In the genomic region with DNA sequence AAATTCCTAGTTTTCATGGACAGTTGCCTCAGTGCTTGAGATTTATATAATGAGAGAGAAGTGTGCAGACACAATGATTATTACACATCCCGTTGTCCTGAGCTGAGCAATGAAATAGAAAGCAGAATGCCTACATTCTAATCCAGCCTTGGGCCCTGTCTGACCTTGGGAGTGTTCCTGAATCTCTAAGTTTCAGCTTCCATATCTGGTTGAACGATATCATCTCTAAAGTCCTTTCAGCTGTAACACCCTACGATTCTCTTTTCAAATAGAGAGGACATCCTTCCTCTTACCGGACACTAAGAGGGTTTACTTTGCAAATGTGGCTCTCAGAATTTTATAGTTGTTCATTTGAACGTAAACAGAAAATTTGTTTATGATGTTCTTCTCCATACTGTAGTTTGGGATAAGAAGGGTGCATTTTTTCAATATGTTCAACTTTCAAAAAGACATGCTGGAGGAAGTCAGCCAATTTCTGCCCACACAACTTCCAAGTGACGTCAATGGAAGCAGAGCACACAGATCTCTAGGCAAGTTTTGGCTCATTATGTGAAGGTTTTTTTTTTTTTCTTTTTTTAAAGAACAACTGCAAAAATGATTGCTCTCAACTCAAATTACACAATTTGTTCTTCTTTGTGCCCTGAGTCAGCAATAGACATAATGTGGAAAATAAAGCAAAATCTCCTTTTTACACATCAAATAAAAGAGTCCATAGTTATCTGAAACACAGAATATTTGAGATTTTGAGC, we compare ENCODE assay signal across 10 cellular contexts. TPM values are rescaled to one million over a fixed set of nuclear protein-coding genes. Genes with fewer than 3 reads are reported as not detected.
DNase-seq lines count a peak whose midpoint lies in the region; ATAC-seq and TF ChIP-seq lines count a peak whose summit lies in the region.
"Had no signal": no experiment of that assay in that cellular context is flagged by ENCODE, and none has a peak within 500 bp of the region (broad histone marks: within the 10 kb centered on the region; RNA-seq: fewer than 3 reads in every experiment).

No MANE protein-coding gene starts in this region.

- H3K9me3 ChIP-seq in fibroblast of lung (ENCODE audit: control insufficient read depth, insufficient read depth, low read depth, low read length) = no peaks in the 10 kb centered on the region

- no peak overlapping the region for H3K9ac ChIP-seq in fibroblast of lung (ENCODE audit: insufficient read depth, low read length)

- H3K79me2 ChIP-seq in ACC112 (ENCODE audit: control insufficient read depth, insufficient read depth, low read length, unreplicated experiment) (no peaks in the 10 kb centered on the region), fibroblast of lung (ENCODE audit: control insufficient read depth, insufficient read depth, low read length) (no peaks in the 10 kb centered on the region)

- H3K4me2 ChIP-seq in fibroblast of lung (ENCODE audit: extremely low read depth, insufficient read depth, low read length) = peak overlapping the region; percentile 73

- H3K27me3 ChIP-seq in ACC112 (ENCODE audit: insufficient read depth, low read length) (no peaks in the 10 kb centered on the region), fibroblast of lung (ENCODE audit: control insufficient read depth, insufficient read depth, low read length) (no peaks in the 10 kb centered on the region)

- TF ChIP-seq CTCF in fibroblast of lung (conservative IDR thresholded peaks at IDR 0.05 in 1 of 2, IDR thresholded peaks at IDR 0.05 in 1 of 2; ENCODE audit: low read depth in 1 of 2, low read length in 2 of 2) = no peak

- no peaks in the 10 kb centered on the region for H3K36me3 ChIP-seq in ACC112 (ENCODE audit: insufficient read depth, low read length)
- H3K36me3 ChIP-seq in fibroblast of lung (ENCODE audit: control insufficient read depth, insufficient read depth, low read length) = no peaks in the 10 kb centered on the region

- DNase-seq in RPMI7951 (ENCODE audit: low read depth) (peak; percentile 81), fibroblast of lung (ENCODE audit: low read depth in 2 of 2) (peak; percentile 93 to 98), non-pigmented ciliary epithelial cell (ENCODE audit: low read depth) (peak; percentile 81), NOMO-1 (lab: John Stamatoyannopoulos, UW; ENCODE audit: unreplicated experiment in 2 of 2) (no peak)
- DNase-seq: activated naive CD4-positive, alpha-beta T cell; NCI-H1092 had no signal

- peak overlapping the region; percentile 87 for H2AFZ ChIP-seq in ACC112 (ENCODE audit: low read length, unreplicated experiment)
- H2AFZ ChIP-seq in fibroblast of lung (ENCODE audit: low read length) = peak overlapping the region; percentile 30

- H3K27ac ChIP-seq in ACC112 (ENCODE audit: low read depth, low read length) = peak overlapping the region; percentile 89
- peak overlapping the region; percentile 18 for H3K27ac ChIP-seq in fibroblast of lung (ENCODE audit: insufficient read depth, low read length)

- ATAC-seq in GM19328 (IDR thresholded peaks at IDR 0.05; ENCODE audit: unreplicated experiment) (no peak), GM21576 (IDR thresholded peaks at IDR 0.05; ENCODE audit: unreplicated experiment) (no peak), HG02642 (IDR thresholded peaks at IDR 0.05; ENCODE audit: poor library complexity, unreplicated experiment) (no peak)

- H3K4me3 ChIP-seq in ACC112 (ENCODE audit: low read depth, low read length) = peak overlapping the region; percentile 61
- peak overlapping the region in 2 of 4 experiments; percentile 12 to 27 for H3K4me3 ChIP-seq in fibroblast of lung (replicated peaks in 1 of 4; ENCODE audit: control extremely low read depth in 1 of 4, insufficient read depth in 1 of 4, low read depth in 3 of 4, low read length in 4 of 4)

- H3K4me1 ChIP-seq in ACC112 (ENCODE audit: control insufficient read depth, insufficient read depth, low read length, unreplicated experiment) (peaks cover 34% of the 10 kb centered on the region), fibroblast of lung (ENCODE audit: control insufficient read depth, extremely low read depth, insufficient read depth, low read length) (peaks cover 7% of the 10 kb centered on the region)

- H4K20me1 ChIP-seq in fibroblast of lung (ENCODE audit: control insufficient read depth, extremely low read depth, insufficient read depth, low read length) = no peaks in the 10 kb centered on the region

RNA-seq across cellular contexts. Expression of gene PDE7B, which starts 50.4 kb away (rescaled TPM):
- 4.5 and 4.9 TPM in 2 replicates for total RNA-seq in RPMI7951 (2014; rRNA removed; shearing (Covaris generic))
- total RNA-seq in fibroblast of lung = 21.5 and 22.1 TPM in 2 replicates
- polyA plus RNA-seq in fibroblast of lung = 7.9 and 14.2 TPM in 2 replicates
- polyA plus RNA-seq in fibroblast of lung (2012) = 5.9 and 8.1 TPM in 2 replicates
- polyA minus RNA-seq in fibroblast of lung (ENCODE audit: low replicate concordance) = 2.7 and 26.0 TPM in 2 replicates

Comparison
In these comparisons a context has a peak if more than half of its experiments do, and no peak if none do; other contexts are left out.
1. DNase-seq: peak in RPMI7951 (single experiment), fibroblast of lung (2 of 2) and non-pigmented ciliary epithelial cell (single experiment); none in NOMO-1 (0 of 2).